Comparison of ENCODE assay signal across 2 cellular contexts in the genomic region with DNA sequence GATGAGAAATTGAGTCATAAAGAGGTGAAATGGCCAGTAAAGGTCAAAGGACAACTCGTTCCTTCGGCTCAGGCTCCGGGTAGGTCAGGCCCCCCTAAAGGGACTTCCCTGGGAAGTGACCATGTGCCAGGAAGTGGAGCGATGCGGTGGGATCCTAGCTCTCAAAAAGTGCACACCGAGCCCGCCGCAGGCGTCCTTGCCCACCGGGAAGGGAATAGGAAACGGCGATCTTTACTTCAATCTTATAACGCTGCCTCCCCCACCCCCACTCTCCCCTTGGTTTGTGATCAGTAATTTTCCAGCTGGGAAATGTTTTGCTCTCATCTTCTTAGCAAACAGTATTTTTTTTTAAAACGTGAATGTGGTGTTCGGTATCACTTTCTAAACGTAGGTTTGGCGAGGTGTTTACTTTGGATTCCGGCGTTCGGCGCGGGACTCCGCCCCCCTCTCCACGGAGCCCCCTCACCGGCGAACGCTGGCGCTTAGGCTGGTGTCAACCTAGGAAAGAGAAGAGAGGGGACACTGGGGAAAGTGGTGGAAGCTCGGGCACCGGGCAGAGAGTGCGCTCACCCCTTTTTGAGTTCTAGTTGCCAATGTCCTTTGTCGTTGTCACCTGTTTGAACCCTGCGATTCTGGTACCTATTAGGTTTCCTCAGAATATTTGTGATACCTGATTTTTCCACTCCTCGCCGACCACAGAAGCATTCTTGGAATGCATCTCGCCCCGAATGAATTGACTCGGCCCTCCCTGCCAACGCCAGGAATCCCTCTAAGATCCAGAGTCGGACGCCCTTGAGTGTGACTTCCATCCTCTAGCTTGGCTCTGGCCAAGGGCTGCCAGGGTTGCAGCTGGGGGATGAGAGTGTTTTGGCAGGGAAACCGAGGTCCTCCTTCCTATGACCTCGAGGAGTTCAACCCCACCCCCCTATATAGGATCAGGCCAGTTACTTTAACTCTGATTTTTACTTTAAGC.
TF ChIP-seq lines count a peak whose summit lies in the region.

No MANE protein-coding gene starts in this region.

TF ChIP-seq in SK-N-SH, 30 proteins besides CTCF, POLR2A, EP300 and RAD21 (continued from another document):
- TF ChIP-seq, protein P1, sequence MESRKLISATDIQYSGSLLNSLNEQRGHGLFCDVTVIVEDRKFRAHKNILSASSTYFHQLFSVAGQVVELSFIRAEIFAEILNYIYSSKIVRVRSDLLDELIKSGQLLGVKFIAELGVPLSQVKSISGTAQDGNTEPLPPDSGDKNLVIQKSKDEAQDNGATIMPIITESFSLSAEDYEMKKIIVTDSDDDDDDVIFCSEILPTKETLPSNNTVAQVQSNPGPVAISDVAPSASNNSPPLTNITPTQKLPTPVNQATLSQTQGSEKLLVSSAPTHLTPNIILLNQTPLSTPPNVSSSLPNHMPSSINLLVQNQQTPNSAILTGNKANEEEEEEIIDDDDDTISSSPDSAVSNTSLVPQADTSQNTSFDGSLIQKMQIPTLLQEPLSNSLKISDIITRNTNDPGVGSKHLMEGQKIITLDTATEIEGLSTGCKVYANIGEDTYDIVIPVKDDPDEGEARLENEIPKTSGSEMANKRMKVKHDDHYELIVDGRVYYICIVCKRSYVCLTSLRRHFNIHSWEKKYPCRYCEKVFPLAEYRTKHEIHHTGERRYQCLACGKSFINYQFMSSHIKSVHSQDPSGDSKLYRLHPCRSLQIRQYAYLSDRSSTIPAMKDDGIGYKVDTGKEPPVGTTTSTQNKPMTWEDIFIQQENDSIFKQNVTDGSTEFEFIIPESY (IDR thresholded peaks at IDR 0.05; ENCODE audit: borderline replicate concordance, low read depth) = no peak
- TF ChIP-seq, protein P2, sequence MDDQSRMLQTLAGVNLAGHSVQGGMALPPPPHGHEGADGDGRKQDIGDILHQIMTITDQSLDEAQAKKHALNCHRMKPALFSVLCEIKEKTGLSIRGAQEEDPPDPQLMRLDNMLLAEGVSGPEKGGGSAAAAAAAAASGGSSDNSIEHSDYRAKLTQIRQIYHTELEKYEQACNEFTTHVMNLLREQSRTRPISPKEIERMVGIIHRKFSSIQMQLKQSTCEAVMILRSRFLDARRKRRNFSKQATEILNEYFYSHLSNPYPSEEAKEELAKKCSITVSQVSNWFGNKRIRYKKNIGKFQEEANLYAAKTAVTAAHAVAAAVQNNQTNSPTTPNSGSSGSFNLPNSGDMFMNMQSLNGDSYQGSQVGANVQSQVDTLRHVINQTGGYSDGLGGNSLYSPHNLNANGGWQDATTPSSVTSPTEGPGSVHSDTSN (IDR thresholded peaks at IDR 0.05) = no peak
- TF ChIP-seq GABPA (IDR thresholded peaks at IDR 0.05; ENCODE audit: low read depth) = no peak
- no peak for TF ChIP-seq MXI1 (IDR thresholded peaks at IDR 0.05; ENCODE audit: low read depth, low read length)

TF ChIP-seq in SK-N-SH treated with all-trans-retinoic acid at 6 μM for 48 hours, 23 proteins besides CTCF, POLR2A, EP300 and RAD21 (continued from another document):
- TF ChIP-seq POU6F1 (CRISPR knock-in tag; IDR thresholded peaks at IDR 0.05; ENCODE audit: borderline replicate concordance, low read depth) (no peak), ESRRG (CRISPR knock-in tag; IDR thresholded peaks at IDR 0.05) (no peak), TSHZ2 (CRISPR knock-in tag; IDR thresholded peaks at IDR 0.05) (no peak)
